ENCODE assay signal across 15 cellular contexts in the genomic region with DNA sequence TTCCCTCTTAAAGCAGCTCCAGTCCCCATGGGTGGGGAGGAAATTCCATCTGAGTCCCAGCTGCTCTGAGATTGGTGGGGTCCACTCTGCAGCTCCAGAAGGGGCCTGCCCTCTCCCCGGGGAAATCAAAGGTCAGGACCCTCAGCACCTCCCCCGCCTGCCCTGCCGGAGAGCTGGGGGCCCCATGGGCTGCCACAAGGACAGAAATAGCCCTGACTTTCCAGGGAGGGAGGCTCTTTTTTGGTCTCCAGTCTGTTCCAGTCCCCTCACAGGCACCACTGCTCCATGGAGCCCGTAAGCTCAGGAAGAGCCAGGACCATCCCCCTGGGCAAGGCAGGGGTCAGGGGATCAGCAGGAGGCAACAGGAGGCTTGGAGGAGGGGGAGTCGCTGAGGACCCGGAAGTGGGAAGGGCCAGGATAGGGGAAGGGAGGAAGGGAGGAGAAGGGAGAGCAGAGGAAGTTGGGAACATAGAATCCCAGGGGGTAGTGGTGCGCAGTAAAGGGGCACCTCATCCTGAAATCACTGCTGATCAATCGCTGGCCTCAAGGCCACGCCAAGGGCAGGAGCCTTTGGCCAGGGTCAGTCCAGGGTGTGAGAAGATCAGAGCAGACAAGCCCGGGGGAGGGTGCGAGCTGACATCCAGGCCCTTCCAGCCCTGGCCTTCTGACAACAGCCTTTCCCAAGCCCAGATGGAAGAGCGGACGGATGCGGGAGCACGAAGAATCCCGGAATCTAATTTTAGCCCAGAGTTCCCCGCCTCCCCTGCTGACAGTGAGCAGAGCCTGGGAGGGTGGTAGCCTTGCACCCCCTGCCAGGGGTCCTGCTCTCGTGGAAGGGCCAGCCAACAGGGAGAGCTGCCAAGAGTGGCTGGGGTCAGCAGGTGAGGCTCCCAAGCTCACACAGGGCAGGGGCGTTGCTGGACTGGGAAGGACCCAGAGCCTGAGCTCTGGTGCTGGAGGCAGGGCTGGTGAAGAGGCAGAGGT. TPM values are rescaled to one million over a fixed set of nuclear protein-coding genes. Genes with fewer than 3 reads are reported as not detected.
A peak's percentile ranks its signal among the peaks of the same experiment; 100 is the strongest.
DNase-seq lines count a peak whose midpoint lies in the region; ATAC-seq and TF ChIP-seq lines count a peak whose summit lies in the region.
"Had no signal": no experiment of that assay in that cellular context is flagged by ENCODE, and none has a peak within 500 bp of the region (broad histone marks: within the 10 kb centered on the region; RNA-seq: fewer than 3 reads in every experiment).

No MANE protein-coding gene starts in this region.

- no peak for TF ChIP-seq CTCF in nephron (IDR thresholded peaks at IDR 0.05; ENCODE audit: unreplicated experiment in 3 of 3)

- peak overlapping the region in 2 of 3 experiments; percentile 49 to 58 for H3K27ac Mint-ChIP-seq in nephron

- peaks cover 10% of the 10 kb centered on the region for H3K4me1 Mint-ChIP-seq in nephron

- H3K9me3 ChIP-seq in BLaER1 (peaks cover 13% of the 10 kb centered on the region), NT2/D1 (ENCODE audit: insufficient read depth, low read length) (peaks cover 17% of the 10 kb centered on the region; the same call in 1 of the 2 replicates)

- intact Hi-C loops in Right ventricle myocardium superior (cut with DNase I), result no loop called here

- peak overlapping the region; percentile 2 to 67 (median 33) for H3K4me3 Mint-ChIP-seq in nephron

- H3K4me1 ChIP-seq in BLaER1 (peaks cover 56% of the 10 kb centered on the region), NT2/D1 (ENCODE audit: insufficient read depth, insufficient read length) (peaks cover 30% of the 10 kb centered on the region)

- H3K27me3 ChIP-seq in BLaER1, result no peaks in the 10 kb centered on the region
- H3K27me3 ChIP-seq in NT2/D1 (ENCODE audit: insufficient read depth, insufficient read length), result no peaks in the 10 kb centered on the region

- H3K4me3 ChIP-seq in BLaER1, result no peak overlapping the region
- H3K4me3 ChIP-seq in NT2/D1 (ENCODE audit: insufficient read length, low read depth), result no peak overlapping the region
- H3K4me3 ChIP-seq: SK-N-MC had no signal

- DNase-seq in NT2/D1 (ENCODE audit: low read depth, low spot score) (no peak), Right ventricle myocardium superior (peak; percentile 76), GM19240 (ENCODE audit: insufficient read length, low spot score) (no peak), CD1c-positive myeloid dendritic cell (ENCODE audit: extremely low spot score) (no peak)
- DNase-seq in activated T-cell treated with anti-CD3 and anti-CD28 coated beads, Interleukin-2, amount 50 U/mL, for 48 hours, result no peak
- DNase-seq: activated CD4-positive, CD25-positive, alpha-beta regulatory T cell treated with anti-CD3 and anti-CD28 coated beads, Interleukin-2, amount 50 U/mL, for 72 hours; activated naive CD4-positive, alpha-beta T cell; NCI-H510A; stimulated activated CD4-positive, alpha-beta T cell treated with anti-CD3 and anti-CD28 coated beads, Interleukin-1b, Interleukin-23, amount 100 ng/mL, for 48 hours had no signal

- peaks cover 5% of the 10 kb centered on the region for H3K27me3 Mint-ChIP-seq in nephron (ENCODE audit: low read depth)

- H3K27ac ChIP-seq in BLaER1, result peak overlapping the region; percentile 69
- H3K27ac ChIP-seq: SK-N-MC had no signal

- H3K4me2 ChIP-seq in BLaER1, result peak overlapping the region; percentile 74

- H3K36me3 Mint-ChIP-seq in nephron (ENCODE audit: low read depth), result no peaks in the 10 kb centered on the region

- no peaks in the 10 kb centered on the region for H4K20me1 ChIP-seq in BLaER1

- no peaks in the 10 kb centered on the region for H3K36me3 ChIP-seq in BLaER1
- H3K36me3 ChIP-seq in NT2/D1 (ENCODE audit: insufficient read depth, insufficient read length, low read length), result no peaks in the 10 kb centered on the region

- ATAC-seq in Right ventricle myocardium superior (ENCODE audit: poor library complexity) (peak; percentile 71), GM21717 (IDR thresholded peaks at IDR 0.05; ENCODE audit: unreplicated experiment) (no peak)

- H3K9ac ChIP-seq in BLaER1, result 0 out of 2 replicates have a peak overlapping the region, but pooled peaks have one; percentile 9
- H3K9ac ChIP-seq in NT2/D1 (ENCODE audit: insufficient read length, low read depth), result peak overlapping the region; percentile 63

- peaks cover 4% of the 10 kb centered on the region for H3K9me3 Mint-ChIP-seq in nephron

RNA-seq across cellular contexts. Expression of gene ADRA2B, which starts 7.5 kb away (rescaled TPM):
- total RNA-seq in Right ventricle myocardium superior, result 6.4 TPM
- total RNA-seq: myocyte had no signal

RNA-seq across cellular contexts. Expression of gene ASTL, which starts 29.4 kb away (rescaled TPM):
- not detected for total RNA-seq in Right ventricle myocardium superior
- total RNA-seq: dermis microvascular lymphatic vessel endothelial cell, myocyte had no signal

RNA-seq across cellular contexts. Expression of gene DUSP2, which starts 36.4 kb away (rescaled TPM):
- total RNA-seq in Right ventricle myocardium superior, result 1.5 TPM
